ENCODE assay signal across 8 cellular contexts in the genomic region with DNA sequence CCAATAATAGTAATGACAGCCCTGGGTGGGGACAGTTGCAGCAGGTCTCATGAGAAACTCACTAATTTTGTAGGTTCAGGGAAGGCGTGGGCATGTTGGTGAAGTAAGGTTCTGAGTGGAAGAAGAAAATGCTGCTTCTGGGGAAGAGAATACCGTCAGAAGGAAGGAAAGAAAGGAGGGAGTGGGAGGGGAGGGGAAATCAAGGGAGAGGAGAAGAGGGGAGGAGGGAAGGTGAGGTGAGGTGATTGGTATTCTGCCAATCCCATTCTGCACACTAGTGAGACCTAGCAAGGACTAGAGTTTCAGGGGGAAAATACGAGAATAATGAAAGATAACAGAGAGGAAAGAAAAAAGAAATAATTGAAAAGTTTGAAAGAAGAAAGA. TPM values are rescaled to one million over a fixed set of nuclear protein-coding genes. Genes with fewer than 3 reads are reported as not detected.
DNase-seq lines count a peak whose midpoint lies in the region; TF ChIP-seq lines count a peak whose summit lies in the region.

No MANE protein-coding gene starts in this region.

- H3K36me3 ChIP-seq in sigmoid colon = no peaks in the 10 kb centered on the region

- peak; percentile 2 for DNase-seq in NCI-H1436 (lab: John Stamatoyannopoulos, UW)
- no peak for DNase-seq in NCI-H1436 treated with DMSO at 0.1 percent for 48 hours (lab: John Stamatoyannopoulos, UW)
- DNase-seq in RWPE1 (ENCODE audit: low spot score) = no peak
- DNase-seq in fibroblast of pulmonary artery (ENCODE audit: low read depth) = no peak
- DNase-seq in sigmoid colon = no peak
- no peak for DNase-seq in SKM-1 (lab: John Stamatoyannopoulos, UW; ENCODE audit: unreplicated experiment)
- no peak for DNase-seq in dermis blood vessel endothelial cell
- DNase-seq in T1000 (lab: John Stamatoyannopoulos, UW) = no peak

- H3K9me3 ChIP-seq in sigmoid colon = no peaks in the 10 kb centered on the region

- peaks cover 0 to 12% (median 5%) of the 10 kb centered on the region in 4 donors for H3K4me1 ChIP-seq in sigmoid colon

- CTCF ChIA-PET in RWPE1 (lab: Yijun Ruan, JAX) = no interaction called here

- H3K4me3 ChIP-seq in fibroblast of pulmonary artery (replicated peaks; ENCODE audit: low read depth, low read length) (peak overlapping the region; percentile 65), sigmoid colon (peak overlapping the region; percentile 50 to 57 (median 53))

- no peak for TF ChIP-seq POLR2A in sigmoid colon (IDR thresholded peaks at IDR 0.05)

- 6 to 24% methylated on average over 3 of the region's 3 CpGs for WGBS in sigmoid colon, 2 donors

- intact Hi-C loops in sigmoid colon (cut with DNase I) = loop anchor here (1.0 to 10.0 kb wide), 2 partner anchors 33 to 566 kb away; a partner anchor contains a TSS

- TF ChIP-seq CTCF in RWPE1 (conservative IDR thresholded peaks at IDR 0.05; ENCODE audit: low read depth) (no peak), fibroblast of pulmonary artery (IDR thresholded peaks at IDR 0.05; ENCODE audit: low read length, missing control alignments) (no peak), sigmoid colon (IDR thresholded peaks at IDR 0.05) (no peak)

- H3K27ac ChIP-seq in RWPE1 = peak overlapping the region; percentile 82
- peak overlapping the region; percentile 66 to 76 (median 74) for H3K27ac ChIP-seq in sigmoid colon

- H3K27me3 ChIP-seq in sigmoid colon = peaks cover 0 to 6% (median 0%) of the 10 kb centered on the region in 3 donors

- TF ChIP-seq EP300 in sigmoid colon (IDR thresholded peaks at IDR 0.05) = no peak

- POLR2A ChIA-PET in RWPE1 (lab: Yijun Ruan, JAX; ENCODE audit: low non-redundant PET) = no interaction called here

RNA-seq across cellular contexts. Expression of a gene that starts 32.4 kb away (rescaled TPM):
- total RNA-seq in sigmoid colon (100 to 1,000 TPM; 162 to 269 (median 201) TPM), dermis blood vessel endothelial cell (103 and 166 TPM in 2 replicates)
- 100 to 1,000 TPM; 131 to 359 (median 191) TPM for polyA plus RNA-seq in sigmoid colon

RNA-seq across cellular contexts. Expression of a gene that starts 54.9 kb away (rescaled TPM):
- total RNA-seq in sigmoid colon = not detected
- not detected for polyA plus RNA-seq in sigmoid colon
- total RNA-seq in dermis blood vessel endothelial cell = not detected in 2 replicates
